Comparison of ENCODE assay signal across 17 cellular contexts in the genomic region with DNA sequence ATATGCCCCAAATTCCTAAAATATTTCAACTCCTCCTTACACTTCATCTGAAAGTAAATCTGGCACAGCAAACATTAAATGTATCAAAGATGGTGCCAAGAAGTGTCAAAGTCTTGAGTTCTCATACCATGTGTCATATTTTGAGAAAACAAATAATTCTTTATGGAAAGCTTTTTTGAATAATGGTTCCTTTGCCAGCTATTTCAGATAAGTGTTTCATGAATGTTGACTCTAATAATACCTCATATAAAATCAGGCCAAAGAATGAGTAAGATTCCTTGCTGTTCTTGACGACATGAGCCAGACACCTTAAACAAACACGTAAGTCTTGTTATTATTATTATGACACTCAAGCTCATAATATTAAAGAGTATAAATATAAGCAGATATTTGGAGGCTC. TPM values are rescaled to one million over a fixed set of nuclear protein-coding genes. Genes with fewer than 3 reads are reported as not detected.
DNase-seq lines count a peak whose midpoint lies in the region; TF ChIP-seq lines count a peak whose summit lies in the region.
"Had no signal": no experiment of that assay in that cellular context is flagged by ENCODE, and none has a peak within 500 bp of the region (broad histone marks: within the 10 kb centered on the region; RNA-seq: fewer than 3 reads in every experiment).

No MANE protein-coding gene starts in this region.

- no peak overlapping the region for H3K4me3 Mint-ChIP-seq in MCF 10A (ENCODE audit: unreplicated experiment)
- H3K4me3 Mint-ChIP-seq: CD4-positive, CD25-positive, alpha-beta regulatory T cell; HFFc6 had no signal

- H3K27ac Mint-ChIP-seq in MCF 10A (ENCODE audit: low read depth, unreplicated experiment), result peak overlapping the region; percentile 81
- H3K27ac Mint-ChIP-seq: CD4-positive, CD25-positive, alpha-beta regulatory T cell; HFFc6 had no signal

- DNase-seq in MCF 10A (ENCODE audit: unreplicated experiment) (peak; percentile 34), breast epithelium (ENCODE audit: low spot score in 2 of 2) (no peak), cardiac fibroblast (ENCODE audit: low read depth in 2 of 2) (peak; percentile 29 to 46), retinal pigment epithelial cell (ENCODE audit: low read depth) (peak; percentile 16), HAP-1 (ENCODE audit: low spot score in 2 of 2) (no peak), NCI-H526 (lab: John Stamatoyannopoulos, UW) (no peak), HK-2 (ENCODE audit: unreplicated experiment) (no peak)
- DNase-seq: ACHN; CD4-positive, CD25-positive, alpha-beta regulatory T cell; DMS 273 treated with DMSO at 0.1 percent for 48 hours; DMS79; GOT3; HCEC 1CT; HFFc6 had no signal

- H3K9me3 Mint-ChIP-seq in MCF 10A (ENCODE audit: unreplicated experiment), result no peaks in the 10 kb centered on the region
- H3K9me3 Mint-ChIP-seq: HFFc6 had no signal

- H3K36me3 ChIP-seq in breast epithelium (no peaks in the 10 kb centered on the region), HAP-1 (replicated peaks) (no peaks in the 10 kb centered on the region)
- H3K36me3 ChIP-seq: BLaER1 treated with 17β-estradiol and CSF1 and Interleukin-3, amounts not matched to agents 10 nM and 100 nM had no signal

- POLR2A ChIA-PET in MCF 10A (lab: Yijun Ruan, JAX), result interaction anchor here (0.6 to 1.5 kb wide), 2 partner anchors 9 to 17 kb away, joined by 3 to 4 read pairs; no protein-coding TSS in a partner anchor

- no peaks in the 10 kb centered on the region for H3K36me3 Mint-ChIP-seq in MCF 10A (ENCODE audit: insufficient read depth, unreplicated experiment)
- H3K36me3 Mint-ChIP-seq: CD4-positive, CD25-positive, alpha-beta regulatory T cell had no signal

- no peak for TF ChIP-seq POLR2A in breast epithelium (IDR thresholded peaks at IDR 0.05)

- CTCF ChIA-PET in MCF 10A (lab: Yijun Ruan, JAX), result interaction anchor here (1.0 kb wide), 2 partner anchors 19 to 297 kb away, joined by 3 read pairs; no protein-coding TSS in a partner anchor

- H3K27me3 Mint-ChIP-seq in MCF 10A (ENCODE audit: insufficient read depth, unreplicated experiment), result no peaks in the 10 kb centered on the region
- H3K27me3 Mint-ChIP-seq: CD4-positive, CD25-positive, alpha-beta regulatory T cell had no signal

- H3K4me3 ChIP-seq in breast epithelium, result no peak overlapping the region
- H3K4me3 ChIP-seq in cardiac fibroblast (replicated peaks in 1 of 2; ENCODE audit: low read depth in 2 of 2, low read length in 2 of 2), result no peak overlapping the region
- no peak overlapping the region for H3K4me3 ChIP-seq in retinal pigment epithelial cell (ENCODE audit: low read length)
- H3K4me3 ChIP-seq in HAP-1, result no peak overlapping the region
- H3K4me3 ChIP-seq: BLaER1 treated with 17β-estradiol and CSF1 and Interleukin-3, amounts not matched to agents 10 nM and 100 nM had no signal

- H3K27ac ChIP-seq in breast epithelium, result no peak overlapping the region
- H3K27ac ChIP-seq: BLaER1 treated with 17β-estradiol and CSF1 and Interleukin-3, amounts not matched to agents 10 nM and 100 nM; HL-60 had no signal

- BruUV-seq in MCF 10A (replicated peaks; lab: Mats Ljungman, UMichigan), result no TSS peak

- H3K27me3 ChIP-seq in breast epithelium (no peaks in the 10 kb centered on the region), HAP-1 (ENCODE audit: low read depth) (no peaks in the 10 kb centered on the region)
- H3K27me3 ChIP-seq: BLaER1 treated with 17β-estradiol and CSF1 and Interleukin-3, amounts not matched to agents 10 nM and 100 nM had no signal

- intact Hi-C loops in MCF 10A (cut with micrococcal nuclease) (no loop called here), breast epithelium (cut with DNase I; ENCODE audit: low total_unique reads) (no loop called here)

- H3K4me1 Mint-ChIP-seq in MCF 10A (ENCODE audit: insufficient read depth, unreplicated experiment), result peaks cover 19% of the 10 kb centered on the region
- H3K4me1 Mint-ChIP-seq: CD4-positive, CD25-positive, alpha-beta regulatory T cell had no signal

- in situ Hi-C loops in HAP-1 (cut with MboI; ENCODE audit: low sequenced_read_pairs), result no loop called here

- no peaks in the 10 kb centered on the region for H3K9me3 ChIP-seq in breast epithelium
- H3K9me3 ChIP-seq in HAP-1, result no peaks in the 10 kb centered on the region
- H3K9me3 ChIP-seq: BLaER1 treated with 17β-estradiol and CSF1 and Interleukin-3, amounts not matched to agents 10 nM and 100 nM had no signal

- TF ChIP-seq CTCF in MCF 10A (IDR thresholded peaks at IDR 0.05; ENCODE audit: unreplicated experiment), result no peak
- TF ChIP-seq CTCF in breast epithelium (IDR thresholded peaks at IDR 0.05), result no peak
- no peak for TF ChIP-seq CTCF in cardiac fibroblast (IDR thresholded peaks at IDR 0.05; ENCODE audit: low read depth, low read length)
- no peak for TF ChIP-seq CTCF in retinal pigment epithelial cell (conservative IDR thresholded peaks at IDR 0.05; ENCODE audit: low read depth, low read length)

- no peaks in the 10 kb centered on the region for H3K4me1 ChIP-seq in breast epithelium
- no peaks in the 10 kb centered on the region for H3K4me1 ChIP-seq in HAP-1

RNA-seq across cellular contexts. Expression of gene ZNF385D, which starts 30.4 kb away (rescaled TPM):
- total RNA-seq in MCF 10A (2022) (1.5 and 1.8 TPM in 2 replicates), breast epithelium (1 to 10 TPM; 3.2 to 4.3 (median 3.8) TPM)
- total RNA-seq: A172 had no signal

Comparison
In these comparisons a context has a peak if more than half of its experiments do, and no peak if none do; other contexts are left out.
1. DNase-seq: peak in MCF 10A (single experiment), cardiac fibroblast (2 of 2) and retinal pigment epithelial cell (single experiment); none in breast epithelium (0 of 2), HAP-1 (0 of 2), NCI-H526 (0 of 2) and HK-2 (single experiment).